31 cellular contexts compared by ENCODE assay signal in genomic region chr11:80970016-80970516, GRCh38.
"Had no signal": no experiment of that assay in that cellular context is flagged by ENCODE, and none has a peak within 500 bp of the region (broad histone marks: within the 10 kb centered on the region; RNA-seq: fewer than 3 reads in every experiment).

No MANE protein-coding gene starts in this region.

- DNase-seq: activated CD4-positive, alpha-beta T cell treated with anti-CD3 and anti-CD28 coated beads for 48 hours; activated CD4-positive, alpha-beta T cell treated with anti-CD3 and anti-CD28 coated beads, Interleukin-2, amount 50 U/mL, for 48 hours; activated CD8-positive, alpha-beta memory T cell treated with anti-CD3 and anti-CD28 coated beads for 24 hours; activated effector memory CD4-positive, alpha-beta T cell treated with anti-CD3 and anti-CD28 coated beads, Interleukin-2, amount 50 U/mL, for 16 hours; activated naive CD4-positive, alpha-beta T cell treated with anti-CD3 and anti-CD28 coated beads for 36 hours; activated naive CD8-positive, alpha-beta T cell treated with anti-CD3 and anti-CD28 coated beads for 36 hours; adrenal gland; aorta; body of pancreas; cerebellar nuclear complex; colonic mucosa; dorsolateral prefrontal cortex; effector memory CD4-positive, alpha-beta T cell; glutamatergic neuron; midbrain; natural killer cell; right lobe of liver; stimulated activated CD4-positive, alpha-beta T cell treated with anti-CD3 and anti-CD28 coated beads, Interleukin-12 subunit alpha, Interleukin-12 subunit beta, amount 100 ng/mL, for 4 hours; stimulated activated CD4-positive, alpha-beta T cell treated with anti-CD3 and anti-CD28 coated beads, Interleukin-4, amount 100 ng/mL, for 1 hour; stimulated activated naive CD8-positive, alpha-beta T cell treated with anti-CD3 and anti-CD28 coated beads, Interleukin-15, amount 100 ng/mL, for 72 hours; T-helper 17 cell; T1000; tibial artery; upper lobe of right lung; WERI-Rb-1 had no signal

- H3K27ac ChIP-seq: adrenal gland, body of pancreas, cardiac muscle cell, colonic mucosa, dorsolateral prefrontal cortex, neutrophil, right lobe of liver, skin epidermis, suprapubic skin, tibial artery, upper lobe of right lung, WERI-Rb-1 had no signal

- H3K27me3 ChIP-seq: adrenal gland, body of pancreas, cardiac muscle cell, colonic mucosa, neutrophil, right lobe of liver, suprapubic skin, tibial artery, upper lobe of right lung had no signal

- H3K36me3 ChIP-seq: adrenal gland, cardiac muscle cell, colonic mucosa, neutrophil, right lobe of liver, suprapubic skin, tibial artery, upper lobe of right lung, WERI-Rb-1 had no signal

- H3K4me1 ChIP-seq: adrenal gland, body of pancreas, colonic mucosa, right lobe of liver, suprapubic skin, upper lobe of right lung had no signal

- H3K27me3 Mint-ChIP-seq: activated naive CD8-positive, alpha-beta T cell treated with anti-CD3 and anti-CD28 coated beads for 36 hours; stimulated activated naive CD8-positive, alpha-beta T cell treated with anti-CD3 and anti-CD28 coated beads, Interleukin-15, amount 100 ng/mL, for 72 hours; T-helper 17 cell had no signal

- H3K27ac Mint-ChIP-seq: activated naive CD4-positive, alpha-beta T cell treated with anti-CD3 and anti-CD28 coated beads for 36 hours; activated naive CD8-positive, alpha-beta T cell treated with anti-CD3 and anti-CD28 coated beads for 36 hours; natural killer cell; stimulated activated effector memory CD8-positive, alpha-beta T cell treated with anti-CD3 and anti-CD28 coated beads, Interleukin-12 subunit alpha, Interleukin-12 subunit beta, amount 100 ng/mL, for 72 hours; stimulated activated naive CD8-positive, alpha-beta T cell treated with anti-CD3 and anti-CD28 coated beads, Interleukin-15, amount 100 ng/mL, for 72 hours; T-helper 17 cell had no signal

- ATAC-seq: activated CD4-positive, CD25-positive, alpha-beta regulatory T cell treated with anti-CD3 and anti-CD28 coated beads, Interleukin-2, amount 50 U/mL, for 24 hours; body of pancreas; natural killer cell; right lobe of liver; stimulated activated effector memory CD8-positive, alpha-beta T cell treated with anti-CD3 and anti-CD28 coated beads, Interleukin-12 subunit alpha, Interleukin-12 subunit beta, amount 100 ng/mL, for 72 hours; stimulated activated naive CD8-positive, alpha-beta T cell treated with anti-CD3 and anti-CD28 coated beads, Interleukin-15, amount 100 ng/mL, for 72 hours; T-helper 17 cell; upper lobe of right lung had no signal

- H3K4me3 Mint-ChIP-seq: activated naive CD4-positive, alpha-beta T cell treated with anti-CD3 and anti-CD28 coated beads for 36 hours; activated naive CD8-positive, alpha-beta T cell treated with anti-CD3 and anti-CD28 coated beads for 36 hours; natural killer cell; stimulated activated effector memory CD8-positive, alpha-beta T cell treated with anti-CD3 and anti-CD28 coated beads, Interleukin-12 subunit alpha, Interleukin-12 subunit beta, amount 100 ng/mL, for 72 hours; stimulated activated naive CD8-positive, alpha-beta T cell treated with anti-CD3 and anti-CD28 coated beads, Interleukin-15, amount 100 ng/mL, for 72 hours; T-helper 17 cell had no signal

- H3K4me3 ChIP-seq: adrenal gland, body of pancreas, cardiac muscle cell, colonic mucosa, dorsolateral prefrontal cortex, right lobe of liver, skin epidermis, suprapubic skin, tibial artery, upper lobe of right lung had no signal

- H3K4me1 Mint-ChIP-seq: activated naive CD8-positive, alpha-beta T cell treated with anti-CD3 and anti-CD28 coated beads for 36 hours; natural killer cell; stimulated activated effector memory CD8-positive, alpha-beta T cell treated with anti-CD3 and anti-CD28 coated beads, Interleukin-12 subunit alpha, Interleukin-12 subunit beta, amount 100 ng/mL, for 72 hours; stimulated activated naive CD8-positive, alpha-beta T cell treated with anti-CD3 and anti-CD28 coated beads, Interleukin-15, amount 100 ng/mL, for 72 hours; T-helper 17 cell had no signal

- H3K9me3 Mint-ChIP-seq: activated naive CD8-positive, alpha-beta T cell treated with anti-CD3 and anti-CD28 coated beads for 36 hours had no signal

- H3K9me3 ChIP-seq: adrenal gland, body of pancreas, colonic mucosa, neutrophil, right lobe of liver, suprapubic skin, tibial artery, upper lobe of right lung had no signal

- H3K36me3 Mint-ChIP-seq: activated naive CD8-positive, alpha-beta T cell treated with anti-CD3 and anti-CD28 coated beads for 36 hours; stimulated activated effector memory CD8-positive, alpha-beta T cell treated with anti-CD3 and anti-CD28 coated beads, Interleukin-12 subunit alpha, Interleukin-12 subunit beta, amount 100 ng/mL, for 72 hours had no signal
